Comparison of ENCODE assay signal across 8 cellular contexts in genomic region chrX:147911192-147912022, GRCh38. TPM values are rescaled to one million over a fixed set of nuclear protein-coding genes. Genes with fewer than 3 reads are reported as not detected.
DNase-seq lines count a peak whose midpoint lies in the region; ATAC-seq and TF ChIP-seq lines count a peak whose summit lies in the region.

Gene FMR1 (plus strand): TSS chrX:147911919. CDS start chrX:147912180, 261 bp downstream.

- DNase-seq in NCI-H128 (lab: John Stamatoyannopoulos, UW; ENCODE audit: unreplicated experiment) (peak; percentile 64), SW 1271 (lab: John Stamatoyannopoulos, UW) (peak; percentile 48 to 87), Right ventricle myocardium superior (peak; percentile 96), tibial artery (peak; percentile 95 to 96)
- DNase-seq in activated naive CD8-positive, alpha-beta T cell treated with anti-CD3 and anti-CD28 coated beads, Interleukin-2, amount 50 U/mL, for 16 hours (ENCODE audit: low read depth, low spot score) = peak; percentile 84

- no peak for TF ChIP-seq CTCF in GM12875 (IDR thresholded peaks at IDR 0.05; ENCODE audit: borderline replicate concordance, insufficient read depth, low read depth, low read length)
- no peak for TF ChIP-seq CTCF in parathyroid adenoma (IDR thresholded peaks at IDR 0.05)
- TF ChIP-seq CTCF in tibial artery (IDR thresholded peaks at IDR 0.05) = no peak

- no peaks in the 10 kb centered on the region for H3K4me1 ChIP-seq in parathyroid adenoma
- H3K4me1 ChIP-seq in tibial artery = peaks cover 0 to 27% (median 3%) of the 10 kb centered on the region in 4 donors

- H3K9me3 ChIP-seq in parathyroid adenoma (ENCODE audit: control insufficient read depth, low read length) = no peaks in the 10 kb centered on the region
- H3K9me3 ChIP-seq in tibial artery = no peaks in the 10 kb centered on the region

- H3K79me2 ChIP-seq in parathyroid adenoma = peaks cover 7% of the 10 kb centered on the region

- H3K4me2 ChIP-seq in parathyroid adenoma (ENCODE audit: low read length) = peak within 1 kb of the TSS; percentile 62

- no peaks in the 10 kb centered on the region for H3K36me3 ChIP-seq in parathyroid adenoma (ENCODE audit: control insufficient read depth, insufficient read depth, low read length)
- no peaks in the 10 kb centered on the region for H3K36me3 ChIP-seq in tibial artery

- H3K9ac ChIP-seq in parathyroid adenoma = peak within 1 kb of the TSS; percentile 84

- H3K4me3 ChIP-seq in GM12875 (ENCODE audit: low read depth, low read length) (peak within 1 kb of the TSS; percentile 75), parathyroid adenoma (ENCODE audit: low read depth, low read length) (peak within 1 kb of the TSS; percentile 85), tibial artery (peak within 1 kb of the TSS; percentile 72 to 79)

- H2AFZ ChIP-seq in parathyroid adenoma = peak within 1 kb of the TSS; percentile 79

- peak; percentile 85 for ATAC-seq in HG02759 (IDR thresholded peaks at IDR 0.05; ENCODE audit: unreplicated experiment)
- ATAC-seq in Right ventricle myocardium superior (ENCODE audit: poor library complexity) = peak; percentile 96

- H3K27ac ChIP-seq in parathyroid adenoma = peak within 1 kb of the TSS; percentile 90
- peak within 1 kb of the TSS; percentile 91 to 96 for H3K27ac ChIP-seq in tibial artery

- intact Hi-C loops in Right ventricle myocardium superior (cut with DNase I) = no loop called here
- intact Hi-C loops in tibial artery (cut with DNase I; ENCODE audit: low total_unique reads) = no loop called here

- no peaks in the 10 kb centered on the region for H3K27me3 ChIP-seq in parathyroid adenoma (ENCODE audit: control insufficient read depth, insufficient read depth, low read length)
- no peaks in the 10 kb centered on the region for H3K27me3 ChIP-seq in tibial artery

RNA-seq across cellular contexts. Expression of gene FMR1, which starts in this region (rescaled TPM):
- 25.7 TPM for total RNA-seq in Right ventricle myocardium superior

Comparison
In these comparisons a context has a peak if more than half of its experiments do, and no peak if none do; other contexts are left out.
1. Peak in every context shown above with its lines: DNase-seq, ATAC-seq, H3K4me3 ChIP-seq and H3K27ac ChIP-seq.